ENCODE assay signal across 8 cellular contexts in the genomic region with DNA sequence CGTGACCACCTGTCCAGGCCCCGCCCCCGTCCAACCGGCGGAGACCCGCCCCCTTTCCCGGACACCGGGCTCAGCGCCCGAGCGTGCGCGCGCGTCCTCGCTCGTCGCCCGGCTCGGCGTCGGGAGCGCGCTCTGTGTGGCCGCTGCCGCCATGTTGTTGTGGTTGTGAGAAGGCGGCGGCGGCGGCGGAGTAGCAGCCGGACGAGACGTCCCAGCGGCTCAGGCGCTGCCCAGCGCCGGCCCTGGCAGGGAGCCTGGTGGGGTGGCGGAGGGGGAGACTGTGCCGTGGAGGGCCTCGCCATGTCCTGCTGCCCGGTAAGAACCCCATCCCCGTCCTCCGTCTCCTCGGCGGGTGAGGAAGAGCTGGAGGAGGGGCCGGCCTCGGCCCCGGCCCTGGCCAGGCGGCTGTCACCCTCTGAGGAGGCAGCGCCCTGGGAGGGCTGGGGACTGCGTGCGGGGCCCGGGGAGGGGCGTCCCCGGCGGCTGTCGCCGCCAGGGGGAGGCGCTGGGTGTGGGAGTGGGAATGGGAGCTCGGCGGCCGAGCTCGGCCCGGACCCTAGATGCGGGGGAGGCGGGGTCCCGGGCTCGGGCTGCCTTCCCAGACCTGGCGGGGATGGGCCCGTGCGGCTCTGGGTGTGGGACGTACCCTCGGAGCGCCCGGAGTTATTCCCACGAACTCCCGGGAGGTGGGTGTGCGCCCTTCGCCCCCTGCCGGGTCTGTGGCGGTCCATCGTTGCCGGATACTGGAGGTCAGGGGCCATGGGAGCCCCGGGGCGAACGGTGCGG.
DNase-seq lines count a peak whose midpoint lies in the region; ATAC-seq and TF ChIP-seq lines count a peak whose summit lies in the region.

A gene (plus strand): TSS at position 130 of the 786 bp plus-strand sequence. CDS start 87,886 bp downstream, outside the sequence.

- H4K20me1 ChIP-seq in DOHH2 (ENCODE audit: control insufficient read depth, insufficient read depth, low read depth, low read length) (0 out of 2 replicates have a peak, but pooled peaks cover 6% of the 10 kb centered on the region), Loucy (ENCODE audit: insufficient read depth, low read length, poor library complexity, severe bottlenecking) (peaks cover 50% of the 10 kb centered on the region)

- peaks cover 6% of the 10 kb centered on the region for H3K36me3 Mint-ChIP-seq in activated naive CD4-positive, alpha-beta T cell treated with anti-CD3 and anti-CD28 coated beads, Interleukin-2, amount 10 ng/mL, durations not matched to agents 7 days and 5 days

- peaks cover 16% of the 10 kb centered on the region for H3K27me3 Mint-ChIP-seq in activated naive CD4-positive, alpha-beta T cell treated with anti-CD3 and anti-CD28 coated beads, Interleukin-2, amount 10 ng/mL, durations not matched to agents 7 days and 5 days

- no peak within 1 kb of the TSS for H3K27ac ChIP-seq in DOHH2 (ENCODE audit: low read depth, low read length)
- H3K27ac ChIP-seq in SK-N-MC, result 0 out of 2 replicates have a peak within 1 kb of the TSS, but pooled peaks have one; percentile 38

- peak within 1 kb of the TSS; percentile 81 for H3K27ac Mint-ChIP-seq in activated naive CD4-positive, alpha-beta T cell treated with anti-CD3 and anti-CD28 coated beads, Interleukin-2, amount 10 ng/mL, durations not matched to agents 7 days and 5 days

- H2AFZ ChIP-seq in Loucy (ENCODE audit: low read length), result peak within 1 kb of the TSS; percentile 70

- H3K9ac ChIP-seq in Loucy (ENCODE audit: low read depth, low read length, poor library complexity, severe bottlenecking), result peak within 1 kb of the TSS; percentile 82
- peak within 1 kb of the TSS; percentile 88 for H3K9ac ChIP-seq in SK-N-MC (ENCODE audit: insufficient read length)

- H3K4me3 ChIP-seq in DOHH2 (ENCODE audit: low read length) (peak within 1 kb of the TSS; percentile 89), Loucy (ENCODE audit: low read length, poor library complexity, severe bottlenecking) (peak within 1 kb of the TSS; percentile 96), SK-N-MC (peak within 1 kb of the TSS; percentile 92)

- H3K4me2 ChIP-seq in DOHH2 (ENCODE audit: low read length) (peak within 1 kb of the TSS; percentile 80), Loucy (ENCODE audit: low read depth, low read length, poor library complexity, severe bottlenecking) (peak within 1 kb of the TSS; percentile 93)

- H3K27me3 ChIP-seq in DOHH2 (ENCODE audit: control insufficient read depth, low read length), result no peaks in the 10 kb centered on the region
- no peaks in the 10 kb centered on the region for H3K27me3 ChIP-seq in Loucy (ENCODE audit: insufficient read depth, low read length, poor library complexity, severe bottlenecking)

- H3K4me1 ChIP-seq in DOHH2 (ENCODE audit: control insufficient read depth, low read length) (peaks cover 9% of the 10 kb centered on the region), Loucy (ENCODE audit: insufficient read depth, low read length, poor library complexity, severe bottlenecking) (peaks cover 37% of the 10 kb centered on the region)

- H3F3A ChIP-seq in DOHH2 (ENCODE audit: control insufficient read depth, insufficient read depth) (peaks cover 4% of the 10 kb centered on the region; the same call in 1 of the 2 replicates), Loucy (ENCODE audit: low read depth) (no peaks in the 10 kb centered on the region)

- CTCF ChIA-PET in activated naive CD4-positive, alpha-beta T cell treated with anti-CD3 and anti-CD28 coated beads, Interleukin-2, amount 10 ng/mL, durations not matched to agents 7 days and 5 days (lab: Charles Lee), result interaction anchor here (0.8 to 1.2 kb wide), 3 partner anchors 13 to 121 kb away, joined by 3 read pairs; no protein-coding TSS in a partner anchor

- DNase-seq in SK-N-MC (ENCODE audit: low read depth, low spot score) (peak; percentile 3), germinal center (ENCODE audit: low spot score) (peak; percentile 83), nucleus accumbens (lab: John Stamatoyannopoulos, UW) (peak in 55 of 56 donors; percentile 35 to 95 (median 86)), superior temporal gyrus (ENCODE audit: extremely low spot score) (peak; percentile 86)
- peak; percentile 93 for DNase-seq in activated naive CD4-positive, alpha-beta T cell treated with anti-CD3 and anti-CD28 coated beads, Interleukin-2, amount 10 ng/mL, durations not matched to agents 7 days and 5 days

- peaks cover 13% of the 10 kb centered on the region for H3K4me1 Mint-ChIP-seq in activated naive CD4-positive, alpha-beta T cell treated with anti-CD3 and anti-CD28 coated beads, Interleukin-2, amount 10 ng/mL, durations not matched to agents 7 days and 5 days

- peak within 1 kb of the TSS; percentile 84 for H3K4me3 Mint-ChIP-seq in activated naive CD4-positive, alpha-beta T cell treated with anti-CD3 and anti-CD28 coated beads, Interleukin-2, amount 10 ng/mL, durations not matched to agents 7 days and 5 days

- ATAC-seq in GM21825 (IDR thresholded peaks at IDR 0.05; ENCODE audit: unreplicated experiment), result peak; percentile 66

- H3K9me2 ChIP-seq in DOHH2 (replicated peaks; ENCODE audit: control insufficient read depth, low read length) (no peaks in the 10 kb centered on the region), Loucy (replicated peaks; ENCODE audit: low read depth, low read length) (no peaks in the 10 kb centered on the region)

- H3K36me3 ChIP-seq in DOHH2 (ENCODE audit: control insufficient read depth, low read length), result no peaks in the 10 kb centered on the region; the same call in 1 of the 2 replicates
- no peaks in the 10 kb centered on the region for H3K36me3 ChIP-seq in Loucy (ENCODE audit: insufficient read depth, low read length)
- H3K36me3 ChIP-seq in SK-N-MC (ENCODE audit: insufficient read depth, low read length), result no peaks in the 10 kb centered on the region

- no peaks in the 10 kb centered on the region for H3K9me3 Mint-ChIP-seq in activated naive CD4-positive, alpha-beta T cell treated with anti-CD3 and anti-CD28 coated beads, Interleukin-2, amount 10 ng/mL, durations not matched to agents 7 days and 5 days

- TF ChIP-seq CTCF in DOHH2 (IDR thresholded peaks at IDR 0.05; ENCODE audit: low read depth, low read length, poor library complexity, severe bottlenecking), result peak; percentile 53
- TF ChIP-seq CTCF in Loucy (conservative IDR thresholded peaks at IDR 0.05; ENCODE audit: low read length), result peak; percentile 50

- H3K9me3 ChIP-seq in DOHH2 (ENCODE audit: control insufficient read depth, insufficient read depth, low read length) (no peaks in the 10 kb centered on the region), Loucy (ENCODE audit: insufficient read depth, low read depth, low read length) (no peaks in the 10 kb centered on the region), SK-N-MC (ENCODE audit: low read depth, low read length) (no peaks in the 10 kb centered on the region)

- H3K79me2 ChIP-seq in DOHH2 (ENCODE audit: control insufficient read depth, low read length) (peaks cover 50% of the 10 kb centered on the region), Loucy (ENCODE audit: insufficient read depth, low read length) (peaks cover 48% of the 10 kb centered on the region)

Comparison
In these comparisons a context has a peak if more than half of its experiments do, and no peak if none do; other contexts are left out.
1. DNase-seq: peak in every context shown above with its lines; median percentile 93 in activated naive CD4-positive, alpha-beta T cell treated with anti-CD3 and anti-CD28 coated beads, Interleukin-2, amount 10 ng/mL, durations not matched to agents 7 days and 5 days; 86 in nucleus accumbens; 86 in superior temporal gyrus; 83 in germinal center; 3 in SK-N-MC.